1 cellular context compared by ENCODE assay signal in the genomic region with DNA sequence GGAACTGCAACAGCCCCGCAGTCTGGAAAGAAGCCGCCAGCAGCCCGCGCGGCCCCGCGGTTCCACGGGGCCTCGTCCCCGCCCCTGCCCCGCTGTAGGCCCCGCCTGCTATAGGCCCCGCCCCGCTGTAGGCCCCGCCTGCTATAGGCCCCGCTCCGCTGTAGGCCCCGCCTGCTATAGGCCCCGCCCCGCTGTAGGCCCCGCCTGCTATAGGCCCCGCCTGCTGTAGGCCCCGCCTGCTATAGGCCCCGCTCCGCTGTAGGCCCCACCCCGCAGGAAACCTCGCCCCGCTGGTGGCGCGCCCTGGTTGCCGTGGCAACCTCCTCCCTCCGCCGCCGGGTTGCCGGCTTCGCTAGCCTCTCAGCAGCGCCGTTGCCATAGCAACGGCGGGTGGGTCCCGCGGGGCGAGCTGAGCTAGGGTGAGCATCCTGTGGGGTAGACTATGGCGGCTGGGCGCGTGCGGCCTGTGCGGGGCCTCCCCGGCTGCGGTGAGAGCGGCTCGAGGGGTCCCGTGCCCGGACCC.
TF ChIP-seq lines count a peak whose summit lies in the region.

No MANE protein-coding gene starts in this region.

TF ChIP-seq in IMR-90, 13 proteins besides CTCF, POLR2A, EP300 and RAD21:
- TF ChIP-seq SMC3 (IDR thresholded peaks at IDR 0.05; ENCODE audit: low read depth, low read length) (no peak), RFX5 (IDR thresholded peaks at IDR 0.05; ENCODE audit: low read depth, low read length) (no peak), MXI1 (IDR thresholded peaks at IDR 0.05; ENCODE audit: borderline replicate concordance, low read depth, low read length) (no peak), MAFK (IDR thresholded peaks at IDR 0.05; ENCODE audit: low read depth, low read length) (no peak), MAZ (IDR thresholded peaks at IDR 0.05; ENCODE audit: borderline replicate concordance, low read depth, low read length) (peak; percentile 85; the same call in 1 of the 2 replicates), CHD1 (IDR thresholded peaks at IDR 0.05; ENCODE audit: low read depth, low read length) (no peak), NFE2L2 (IDR thresholded peaks at IDR 0.05; ENCODE audit: low read depth, low read length) (no peak)
TF ChIP-seq in IMR-90: peak in this region for 1.
